Comparison of ENCODE assay signal across 9 cellular contexts in the genomic region with DNA sequence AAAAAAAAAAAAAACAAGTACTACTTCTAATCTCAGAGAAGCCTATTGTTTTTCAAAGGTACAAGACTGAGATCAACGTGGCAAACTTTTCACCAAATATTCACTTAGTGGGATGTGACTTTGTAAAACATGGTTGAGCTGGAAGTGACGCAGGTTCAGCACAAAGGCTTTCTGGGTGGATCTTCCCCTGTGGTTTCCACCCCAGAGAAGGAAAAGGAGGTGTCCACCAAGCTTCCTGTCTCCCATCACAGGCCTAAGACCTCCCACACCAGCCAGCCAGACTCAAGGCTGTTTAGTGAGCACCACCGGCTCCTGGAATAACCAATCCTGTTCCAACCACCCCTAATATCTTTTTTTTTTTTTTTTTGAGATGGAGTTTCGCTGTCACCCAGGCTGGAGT. TPM values are rescaled to one million over a fixed set of nuclear protein-coding genes. Genes with fewer than 3 reads are reported as not detected.
DNase-seq lines count a peak whose midpoint lies in the region; ATAC-seq and TF ChIP-seq lines count a peak whose summit lies in the region.
"Had no signal": no experiment of that assay in that cellular context is flagged by ENCODE, and none has a peak within 500 bp of the region (broad histone marks: within the 10 kb centered on the region; RNA-seq: fewer than 3 reads in every experiment).

No MANE protein-coding gene starts in this region.

- H3K4me3 Mint-ChIP-seq in stimulated activated naive CD8-positive, alpha-beta T cell treated with anti-CD3 and anti-CD28 coated beads, Interleukin-15, amount 100 ng/mL, for 72 hours: peak overlapping the region; percentile 47 to 67

- DNase-seq in RWPE1 (ENCODE audit: low spot score) (no peak), right cardiac atrium (peak; percentile 69 to 78 (median 73)), NOMO-1 treated with DMSO at 0.1 percent for 48 hours (lab: John Stamatoyannopoulos, UW; ENCODE audit: unreplicated experiment) (no peak), kidney glomerular epithelial cell (lab: John Stamatoyannopoulos, UW) (no peak), NCI-H1105 treated with DMSO at 0.1 percent for 48 hours (lab: John Stamatoyannopoulos, UW) (no peak)
- peak; percentile 31 for DNase-seq in activated effector memory CD4-positive, alpha-beta T cell treated with Interleukin-2 at 50 U/mL for 16 hours
- DNase-seq in stimulated activated naive CD8-positive, alpha-beta T cell treated with anti-CD3 and anti-CD28 coated beads, Interleukin-15, amount 100 ng/mL, for 72 hours: peak; percentile 12 to 48
- DNase-seq: head of caudate nucleus had no signal

- no peaks in the 10 kb centered on the region for H3K27me3 Mint-ChIP-seq in stimulated activated naive CD8-positive, alpha-beta T cell treated with anti-CD3 and anti-CD28 coated beads, Interleukin-15, amount 100 ng/mL, for 72 hours

- ATAC-seq in right cardiac atrium: peak; percentile 75 to 93
- peak; percentile 84 for ATAC-seq in stimulated activated naive CD8-positive, alpha-beta T cell treated with anti-CD3 and anti-CD28 coated beads, Interleukin-15, amount 100 ng/mL, for 72 hours
- ATAC-seq in HG03139 (IDR thresholded peaks at IDR 0.05; ENCODE audit: unreplicated experiment): no peak

- intact Hi-C loops in right cardiac atrium (cut with DNase I): no loop called here

- no peak overlapping the region for H3K4me3 ChIP-seq in right cardiac atrium (ENCODE audit: low read length)

- H3K27me3 ChIP-seq in right cardiac atrium (ENCODE audit: control insufficient read depth, insufficient read depth): no peaks in the 10 kb centered on the region

- no peaks in the 10 kb centered on the region for H3K9me3 Mint-ChIP-seq in stimulated activated naive CD8-positive, alpha-beta T cell treated with anti-CD3 and anti-CD28 coated beads, Interleukin-15, amount 100 ng/mL, for 72 hours

- H3K9me3 ChIP-seq in right cardiac atrium (ENCODE audit: control insufficient read depth, low read length): no peaks in the 10 kb centered on the region

- POLR2A ChIA-PET in RWPE1 (lab: Yijun Ruan, JAX; ENCODE audit: low non-redundant PET): no interaction called here

- TF ChIP-seq CTCF in RWPE1 (conservative IDR thresholded peaks at IDR 0.05; ENCODE audit: low read depth): no peak

- peak overlapping the region; percentile 78 to 90 for H3K27ac Mint-ChIP-seq in stimulated activated naive CD8-positive, alpha-beta T cell treated with anti-CD3 and anti-CD28 coated beads, Interleukin-15, amount 100 ng/mL, for 72 hours

- peaks cover 25% of the 10 kb centered on the region for H3K4me1 ChIP-seq in right cardiac atrium (ENCODE audit: control insufficient read depth, insufficient read depth, low read length)

- peak overlapping the region; percentile 33 for H3K27ac ChIP-seq in RWPE1
- peak overlapping the region; percentile 6 for H3K27ac ChIP-seq in right cardiac atrium (ENCODE audit: low read length)

- 51% methylated on average over 4 of the region's 4 CpGs for WGBS in right cardiac atrium

- CTCF ChIA-PET in RWPE1 (lab: Yijun Ruan, JAX): interaction anchor here (0.7 kb wide), 1 partner anchor 9 kb away, joined by 3 read pairs; no protein-coding TSS in a partner anchor

- peaks cover 79% of the 10 kb centered on the region for H3K4me1 Mint-ChIP-seq in stimulated activated naive CD8-positive, alpha-beta T cell treated with anti-CD3 and anti-CD28 coated beads, Interleukin-15, amount 100 ng/mL, for 72 hours

RNA-seq across cellular contexts. Expression of gene TMEM184B, which starts 5.7 kb away (rescaled TPM):
- 10 to 100 TPM; 48.2 to 55.8 (median 49.5) TPM for total RNA-seq in right cardiac atrium
- 32.2 TPM for polyA plus RNA-seq in right cardiac atrium

RNA-seq across cellular contexts. Expression of gene CSNK1E, which starts 50.1 kb away (rescaled TPM):
- 10 to 100 TPM; 69.7 to 88.6 (median 81.0) TPM for total RNA-seq in right cardiac atrium
- polyA plus RNA-seq in right cardiac atrium: 76.3 TPM

Comparison
In these comparisons a context has a peak if more than half of its experiments do, and no peak if none do; other contexts are left out.
1. DNase-seq: peak in activated effector memory CD4-positive, alpha-beta T cell treated with Interleukin-2 at 50 U/mL for 16 hours (single experiment), right cardiac atrium (3 of 3) and stimulated activated naive CD8-positive, alpha-beta T cell treated with anti-CD3 and anti-CD28 coated beads, Interleukin-15, amount 100 ng/mL, for 72 hours (2 of 2); none in RWPE1 (single experiment), NOMO-1 treated with DMSO at 0.1 percent for 48 hours (single experiment), kidney glomerular epithelial cell (single experiment) and NCI-H1105 treated with DMSO at 0.1 percent for 48 hours (single experiment).